In the genomic region with DNA sequence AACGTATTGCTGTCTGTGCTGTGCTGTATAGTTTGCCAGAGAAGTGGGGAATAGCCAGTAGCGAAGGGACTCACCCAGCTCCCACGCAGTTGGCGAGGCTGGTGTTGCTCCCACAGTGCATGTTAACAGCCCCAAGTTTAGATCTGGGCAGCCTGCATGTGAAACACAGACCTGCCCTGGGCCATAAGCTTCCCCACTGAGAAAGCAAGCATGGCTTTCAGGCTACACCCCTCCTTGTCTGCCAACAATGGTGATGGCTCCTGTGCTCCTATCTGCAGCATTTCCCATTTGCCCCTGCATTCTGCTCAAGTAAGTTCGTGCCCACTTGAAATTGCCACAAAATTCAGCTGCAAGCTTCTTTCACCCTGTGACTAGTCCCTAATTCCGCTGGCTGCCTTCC, we compare ENCODE assay signal across 16 cellular contexts. TPM values are rescaled to one million over a fixed set of nuclear protein-coding genes. Genes with fewer than 3 reads are reported as not detected.
DNase-seq lines count a peak whose midpoint lies in the region; ATAC-seq and TF ChIP-seq lines count a peak whose summit lies in the region.
"Had no signal": no experiment of that assay in that cellular context is flagged by ENCODE, and none has a peak within 500 bp of the region (broad histone marks: within the 10 kb centered on the region; RNA-seq: fewer than 3 reads in every experiment).

No MANE protein-coding gene starts in this region.

- peak overlapping the region; percentile 34 for H3K56ac ChIP-seq in mesendoderm (ENCODE audit: low read length)

- H3K79me1 ChIP-seq in mesendoderm (ENCODE audit: low read length): no peaks in the 10 kb centered on the region

- no peak overlapping the region for H4K8ac ChIP-seq in mesendoderm (ENCODE audit: low read depth, low read length)

- no peak overlapping the region for H3K18ac ChIP-seq in mesendoderm (ENCODE audit: low read length)

- H3K27me3 ChIP-seq in GM23338 (ENCODE audit: insufficient read depth) (no peaks in the 10 kb centered on the region), mesendoderm (ENCODE audit: insufficient read depth, low read length, poor library complexity) (no peaks in the 10 kb centered on the region)

- no peak overlapping the region for H2BK15ac ChIP-seq in mesendoderm (replicated peaks; ENCODE audit: low read depth)

- no peak overlapping the region for H4K5ac ChIP-seq in mesendoderm (ENCODE audit: low read length)

- H3K36me3 ChIP-seq in GM23338 (ENCODE audit: insufficient read depth) (no peaks in the 10 kb centered on the region), mesendoderm (ENCODE audit: control insufficient read depth, insufficient read depth, low read length) (no peaks in the 10 kb centered on the region)

- H3K27ac ChIP-seq in GM23338 (ENCODE audit: low read depth) (no peak overlapping the region), mesendoderm (ENCODE audit: low read depth, low read length) (no peak overlapping the region)
- H3K27ac ChIP-seq: C4-2B, KMS-11 had no signal

- H2BK120ac ChIP-seq in mesendoderm (ENCODE audit: low read depth, low read length): no peak overlapping the region

- no peak overlapping the region for H2AFZ ChIP-seq in GM23338

- H3K4me1 Mint-ChIP-seq in GM23338: peaks cover 15% of the 10 kb centered on the region
- H3K4me1 Mint-ChIP-seq in stimulated activated effector memory CD8-positive, alpha-beta T cell treated with anti-CD3 and anti-CD28 coated beads, Interleukin-12 subunit alpha, Interleukin-12 subunit beta, amount 100 ng/mL, for 72 hours: peaks cover 7% of the 10 kb centered on the region
- H3K4me1 Mint-ChIP-seq in activated T-cell treated with anti-CD3 and anti-CD28 coated beads, Interleukin-2, amount 50 U/mL, for 24 hours (ENCODE audit: low read depth): peaks cover 20% of the 10 kb centered on the region
- H3K4me1 Mint-ChIP-seq: B cell, IgD-negative memory B cell had no signal

- peak; percentile 58 for ATAC-seq in GM23338
- no peak for ATAC-seq in stimulated activated effector memory CD8-positive, alpha-beta T cell treated with anti-CD3 and anti-CD28 coated beads, Interleukin-12 subunit alpha, Interleukin-12 subunit beta, amount 100 ng/mL, for 72 hours
- no peak for ATAC-seq in HG03520 (IDR thresholded peaks at IDR 0.05; ENCODE audit: unreplicated experiment)
- ATAC-seq in HG03442 (IDR thresholded peaks at IDR 0.05; ENCODE audit: unreplicated experiment): no peak
- ATAC-seq: CD8-positive, alpha-beta T cell; HCT116 had no signal

- TF ChIP-seq CTCF in GM23338 (conservative IDR thresholded peaks at IDR 0.05; ENCODE audit: low read depth in 2 of 2): no peak

- H3K9me2 ChIP-seq in GM23338 (ENCODE audit: insufficient read depth): no peaks in the 10 kb centered on the region

- H3K79me2 ChIP-seq in GM23338 (replicated peaks; ENCODE audit: insufficient read depth): no peaks in the 10 kb centered on the region
- H3K79me2 ChIP-seq in mesendoderm (ENCODE audit: control insufficient read depth, insufficient read depth, low read length): no peaks in the 10 kb centered on the region

- H3K27me3 Mint-ChIP-seq in GM23338 (ENCODE audit: insufficient read depth, low read depth, poor library complexity): no peaks in the 10 kb centered on the region
- H3K27me3 Mint-ChIP-seq in activated T-cell treated with anti-CD3 and anti-CD28 coated beads, Interleukin-2, amount 50 U/mL, for 24 hours: no peaks in the 10 kb centered on the region
- H3K27me3 Mint-ChIP-seq: B cell, IgD-negative memory B cell had no signal

- no peak overlapping the region for H3K23ac ChIP-seq in mesendoderm (ENCODE audit: low read length)

- H3K4me2 ChIP-seq in GM23338 (no peak overlapping the region), mesendoderm (ENCODE audit: low read length) (no peak overlapping the region)
- H3K4me2 ChIP-seq: KMS-11 had no signal

- no peak overlapping the region for H3K4me3 Mint-ChIP-seq in GM23338
- H3K4me3 Mint-ChIP-seq in stimulated activated effector memory CD8-positive, alpha-beta T cell treated with anti-CD3 and anti-CD28 coated beads, Interleukin-12 subunit alpha, Interleukin-12 subunit beta, amount 100 ng/mL, for 72 hours: no peak overlapping the region
- H3K4me3 Mint-ChIP-seq in activated T-cell treated with anti-CD3 and anti-CD28 coated beads, Interleukin-2, amount 50 U/mL, for 24 hours: no peak overlapping the region
- H3K4me3 Mint-ChIP-seq: B cell; CD8-positive, alpha-beta T cell; IgD-negative memory B cell had no signal

- H3K4me3 ChIP-seq in GM23338: no peak overlapping the region
- no peak overlapping the region for H3K4me3 ChIP-seq in mesendoderm (ENCODE audit: low read length)

- peaks cover 13% of the 10 kb centered on the region; the same call in 2 of the 3 replicates for H3K36me3 Mint-ChIP-seq in GM23338 (ENCODE audit: low read depth)
- H3K36me3 Mint-ChIP-seq in stimulated activated effector memory CD8-positive, alpha-beta T cell treated with anti-CD3 and anti-CD28 coated beads, Interleukin-12 subunit alpha, Interleukin-12 subunit beta, amount 100 ng/mL, for 72 hours: peaks cover 68% of the 10 kb centered on the region
- H3K36me3 Mint-ChIP-seq in activated T-cell treated with anti-CD3 and anti-CD28 coated beads, Interleukin-2, amount 50 U/mL, for 24 hours (ENCODE audit: low read depth): peaks cover 66% of the 10 kb centered on the region

- H3F3A ChIP-seq in GM23338 (replicated peaks; ENCODE audit: low read depth): no peaks in the 10 kb centered on the region

- H3K27ac Mint-ChIP-seq in GM23338: peak overlapping the region; percentile 45; the same call in 1 of the 2 replicates
- H3K27ac Mint-ChIP-seq in stimulated activated effector memory CD8-positive, alpha-beta T cell treated with anti-CD3 and anti-CD28 coated beads, Interleukin-12 subunit alpha, Interleukin-12 subunit beta, amount 100 ng/mL, for 72 hours: peak overlapping the region; percentile 43
- no peak overlapping the region for H3K27ac Mint-ChIP-seq in activated T-cell treated with anti-CD3 and anti-CD28 coated beads, Interleukin-2, amount 50 U/mL, for 24 hours
- H3K27ac Mint-ChIP-seq: B cell; CD8-positive, alpha-beta T cell had no signal

- H3K4me1 ChIP-seq in GM23338 (ENCODE audit: insufficient read depth) (no peaks in the 10 kb centered on the region), mesendoderm (ENCODE audit: control insufficient read depth, low read depth, low read length) (peaks cover 5% of the 10 kb centered on the region)

- H2BK5ac ChIP-seq in mesendoderm (ENCODE audit: low read length): no peak overlapping the region

- H2AK5ac ChIP-seq in mesendoderm (ENCODE audit: low read length): no peak overlapping the region

- H4K20me1 ChIP-seq in GM23338 (replicated peaks; ENCODE audit: insufficient read depth): no peaks in the 10 kb centered on the region

- H3K9me3 Mint-ChIP-seq in GM23338: peaks cover 5% of the 10 kb centered on the region; the same call in 1 of the 3 replicates
- H3K9me3 Mint-ChIP-seq in stimulated activated effector memory CD8-positive, alpha-beta T cell treated with anti-CD3 and anti-CD28 coated beads, Interleukin-12 subunit alpha, Interleukin-12 subunit beta, amount 100 ng/mL, for 72 hours: no peaks in the 10 kb centered on the region
- no peaks in the 10 kb centered on the region for H3K9me3 Mint-ChIP-seq in activated T-cell treated with anti-CD3 and anti-CD28 coated beads, Interleukin-2, amount 50 U/mL, for 24 hours
- H3K9me3 Mint-ChIP-seq: CD8-positive, alpha-beta T cell had no signal

- no peak overlapping the region for H3K9ac ChIP-seq in mesendoderm (ENCODE audit: low read length)
- H3K9ac ChIP-seq: KMS-11 had no signal

- no CpG with 5 or more reads among the region's 6 CpGs for WGBS in mesendoderm (ENCODE audit: extremely low coverage, insufficient coverage, low lambda C conversion rate)

- no peak overlapping the region for H3K4ac ChIP-seq in mesendoderm (ENCODE audit: low read depth, low read length)

- peak; percentile 30 for DNase-seq in 8988T
- no peak for DNase-seq in GM23338 (ENCODE audit: low spot score)
- peak; percentile 5 for DNase-seq in mesendoderm
- DNase-seq in stimulated activated effector memory CD8-positive, alpha-beta T cell treated with anti-CD3 and anti-CD28 coated beads, Interleukin-12 subunit alpha, Interleukin-12 subunit beta, amount 100 ng/mL, for 72 hours (ENCODE audit: low spot score in 2 of 2): no peak
- no peak for DNase-seq in activated T-cell treated with anti-CD3 and anti-CD28 coated beads, Interleukin-2, amount 50 U/mL, for 24 hours
- DNase-seq: CD8-positive, alpha-beta T cell; COR-L47; DMS153; GDM1 had no signal

TF ChIP-seq in GM23338, 12 proteins besides CTCF, POLR2A, EP300 and RAD21:
- TF ChIP-seq EZH2phosphoT487 (IDR thresholded peaks at IDR 0.05; ENCODE audit: unreplicated experiment) (no peak), NANOG (IDR thresholded peaks at IDR 0.05; ENCODE audit: borderline replicate concordance) (no peak), ZNF114 (CRISPR knock-in tag; IDR thresholded peaks at IDR 0.05) (no peak)

RNA-seq across cellular contexts. Expression of a gene that starts 57.5 kb away (rescaled TPM):
- 17.6 and 17.8 TPM in 2 replicates for total RNA-seq in GM23338 (2014; rRNA removed; shearing (Covaris generic))
- 5.5 and 6.2 TPM in 2 replicates for polyA plus RNA-seq in GM23338 (2016; fragmentation: Nextera tagmentation; extraction: Ambion mirVana)
- 8.0 TPM for polyA plus RNA-seq in mesendoderm (2013, experiment 1 of 2)
- 8.3 TPM for polyA plus RNA-seq in mesendoderm (2013, experiment 2 of 2)

RNA-seq across cellular contexts. Expression of a gene that starts 58.8 kb away (rescaled TPM):
- 19.9 and 21.2 TPM in 2 replicates for total RNA-seq in GM23338 (2014; rRNA removed; shearing (Covaris generic))
- polyA plus RNA-seq in GM23338 (2016; fragmentation: Nextera tagmentation; extraction: Ambion mirVana): 82.5 and 99.9 TPM in 2 replicates
- 88.3 TPM for polyA plus RNA-seq in mesendoderm (2013, experiment 1 of 2)
- polyA plus RNA-seq in mesendoderm (2013, experiment 2 of 2): 85.8 TPM

Comparison
In these comparisons a context has a peak if more than half of its experiments do, and no peak if none do; other contexts are left out.
1. DNase-seq: peak in 8988T (single experiment) and mesendoderm (single experiment); none in GM23338 (single experiment), stimulated activated effector memory CD8-positive, alpha-beta T cell treated with anti-CD3 and anti-CD28 coated beads, Interleukin-12 subunit alpha, Interleukin-12 subunit beta, amount 100 ng/mL, for 72 hours (0 of 2) and activated T-cell treated with anti-CD3 and anti-CD28 coated beads, Interleukin-2, amount 50 U/mL, for 24 hours (single experiment).